Comparison of ENCODE assay signal across 28 cellular contexts in the genomic region with DNA sequence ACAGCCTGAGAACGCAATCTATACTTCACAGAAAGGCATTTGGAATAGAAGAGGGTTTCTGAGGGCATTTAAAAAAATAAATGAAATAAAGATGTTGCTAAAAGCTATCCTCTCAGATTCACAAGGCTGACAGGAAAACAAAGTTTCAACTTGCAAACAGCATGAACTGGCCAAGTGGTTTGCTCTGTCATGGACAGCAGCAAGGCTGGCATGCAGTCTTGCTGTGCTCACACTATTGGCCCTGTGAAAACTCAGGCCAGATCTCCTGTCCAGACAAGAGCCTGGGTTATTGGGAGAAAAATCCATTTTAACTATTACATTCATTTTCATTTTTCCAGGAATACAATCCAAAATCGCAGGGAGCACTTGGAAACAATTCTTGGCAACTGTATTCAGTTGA.
"Had no signal": no experiment of that assay in that cellular context is flagged by ENCODE, and none has a peak within 500 bp of the region (broad histone marks: within the 10 kb centered on the region; RNA-seq: fewer than 3 reads in every experiment).

No MANE protein-coding gene starts in this region.

- H3K9me3 ChIP-seq: adrenal gland had no signal

- H3K4me3 ChIP-seq: adrenal gland, SK-N-MC had no signal

- H3K27me3 ChIP-seq: adrenal gland had no signal

- H3K4me1 ChIP-seq: adrenal gland had no signal

- ATAC-seq: activated CD8-positive, alpha-beta memory T cell treated with anti-CD3 and anti-CD28 coated beads, Interleukin-2, amount 10 ng/mL, durations not matched to agents 7 days and 5 days; PC-3; T-cell had no signal

- FAIRE-seq: RCC 7860, TTC549 had no signal

- H3K36me3 ChIP-seq: adrenal gland had no signal

- H3K27ac ChIP-seq: adrenal gland, SK-N-MC had no signal

- DNase-seq: activated B cell treated with CpG ODN at 0.5 μM for 24 hours; activated CD4-positive, alpha-beta T cell treated with anti-CD3 and anti-CD28 coated beads for 1 hour; activated CD4-positive, alpha-beta T cell treated with anti-CD3 and anti-CD28 coated beads, Interleukin-2, amount 10 ng/mL, durations not matched to agents 24 days and 14 days; activated CD4-positive, alpha-beta T cell treated with anti-CD3 and anti-CD28 coated beads, Interleukin-2, amount 50 U/mL, for 48 hours; activated CD8-positive, alpha-beta memory T cell treated with anti-CD3 and anti-CD28 coated beads, Interleukin-2, amount 10 ng/mL, durations not matched to agents 7 days and 5 days; activated gamma-delta T cell; activated naive CD4-positive, alpha-beta T cell treated with anti-CD3 and anti-CD28 coated beads, Interleukin-2, amount 10 ng/mL, durations not matched to agents 7 days and 5 days; activated naive CD8-positive, alpha-beta T cell treated with anti-CD3 and anti-CD28 coated beads for 36 hours; activated T-cell treated with anti-CD3 and anti-CD28 coated beads, Interleukin-2, amount 50 U/mL, for 24 hours; adrenal gland; anterior cingulate cortex; cerebellar nuclear complex; Karpas-422; NCI-H1048; NCI-H146; NCI-H187 treated with DMSO at 0.1 percent for 48 hours; NCI-H2081 treated with DMSO at 0.1 percent for 48 hours; NCI-H446; NCI-H524; NCI-H82; PC-3; SIG-M5; T-cell; T-helper 2 cell; T1000 had no signal
